Comparison of ENCODE assay signal across 38 cellular contexts in the genomic region with DNA sequence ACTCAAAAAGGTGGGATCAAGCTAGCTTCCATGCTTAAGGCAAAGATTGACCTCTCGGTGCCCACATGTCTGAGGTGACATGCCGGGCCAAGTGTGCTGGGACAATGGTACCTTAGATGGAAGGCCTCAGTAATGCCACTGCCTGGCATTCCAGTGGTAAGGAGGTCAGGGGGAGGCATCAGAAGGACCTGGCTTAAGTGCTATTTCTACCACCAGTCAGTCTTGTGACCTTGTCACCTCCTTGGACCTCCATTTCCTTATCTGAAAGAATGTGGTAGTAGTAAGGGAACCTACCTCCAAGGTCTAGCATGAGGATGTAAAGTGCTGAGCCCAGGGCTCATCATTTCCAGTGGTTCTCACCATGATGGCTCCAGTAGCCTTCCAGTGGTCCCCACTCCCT. TPM values are rescaled to one million over a fixed set of nuclear protein-coding genes. Genes with fewer than 3 reads are reported as not detected.
"Had no signal": no experiment of that assay in that cellular context is flagged by ENCODE, and none has a peak within 500 bp of the region (broad histone marks: within the 10 kb centered on the region; RNA-seq: fewer than 3 reads in every experiment).

No MANE protein-coding gene starts in this region.

- H3K27ac ChIP-seq: adrenal gland, body of pancreas, brain microvascular endothelial cell, breast epithelium, VCaP had no signal

- H3K36me3 Mint-ChIP-seq: activated CD4-positive, alpha-beta memory T cell treated with anti-CD3 and anti-CD28 coated beads for 36 hours; activated naive CD4-positive, alpha-beta T cell treated with anti-CD3 and anti-CD28 coated beads, Interleukin-2, amount 50 U/mL, for 72 hours; activated naive CD8-positive, alpha-beta T cell treated with anti-CD3 and anti-CD28 coated beads for 36 hours had no signal

- H3K27me3 Mint-ChIP-seq: activated B cell treated with CpG ODN at 0.5 μM for 24 hours; activated CD4-positive, alpha-beta memory T cell treated with anti-CD3 and anti-CD28 coated beads for 36 hours; activated CD8-positive, alpha-beta T cell treated with anti-CD3 and anti-CD28 coated beads for 36 hours; activated naive CD8-positive, alpha-beta T cell treated with anti-CD3 and anti-CD28 coated beads for 36 hours; activated T-helper 17 cell treated with anti-CD3 and anti-CD28 coated beads, Interleukin-2, amount 50 U/mL, for 72 hours had no signal

- H3K4me3 Mint-ChIP-seq: activated B cell treated with CpG ODN at 0.5 μM for 24 hours; activated CD4-positive, alpha-beta memory T cell treated with anti-CD3 and anti-CD28 coated beads for 36 hours; activated CD8-positive, alpha-beta T cell treated with anti-CD3 and anti-CD28 coated beads for 36 hours; activated naive CD4-positive, alpha-beta T cell treated with anti-CD3 and anti-CD28 coated beads for 36 hours; activated naive CD8-positive, alpha-beta T cell treated with anti-CD3 and anti-CD28 coated beads for 36 hours; activated T-cell treated with anti-CD3 and anti-CD28 coated beads, Interleukin-2, amount 50 U/mL, for 4 hours; activated T-cell treated with anti-CD3 and anti-CD28 coated beads, Interleukin-2, amount 50 U/mL, for 72 hours; activated T-helper 1 cell treated with anti-CD3 and anti-CD28 coated beads, Interleukin-12 subunit alpha, Interleukin-12 subunit beta, Interleukin-2, Interleukin-4 antibody, amounts not matched to agents 30 ng/mL and 10 ng/mL and 1 ng/mL, durations not matched to agents 14 hours and 24 hours and 36 hours; activated T-helper 17 cell treated with anti-CD3 and anti-CD28 coated beads, Interleukin-2, amount 50 U/mL, for 72 hours; T-helper 1 cell treated with Interleukin-12 subunit alpha and Interleukin-12 subunit beta and Interleukin-4 antibody, amounts not matched to agents 30 μg/mL and 1 μg/mL, for 36 hours; T-helper 2 cell treated with Interferon-gamma antibody and Interleukin-4, amounts not matched to agents 5 μg/mL and 100 μg/mL, for 36 hours had no signal

- ATAC-seq: activated CD8-positive, alpha-beta T cell treated with anti-CD3 and anti-CD28 coated beads for 36 hours; activated naive CD4-positive, alpha-beta T cell treated with anti-CD3 and anti-CD28 coated beads, Interleukin-2, amount 50 U/mL, for 72 hours; activated T-cell treated with anti-CD3 and anti-CD28 coated beads, Interleukin-2, amount 50 U/mL, for 4 hours; activated T-cell treated with anti-CD3 and anti-CD28 coated beads, Interleukin-2, amount 50 U/mL, for 72 hours; activated T-helper 17 cell treated with anti-CD3 and anti-CD28 coated beads, Interleukin-2, amount 50 U/mL, for 72 hours; body of pancreas had no signal

- H3K4me1 Mint-ChIP-seq: activated B cell treated with CpG ODN at 0.5 μM for 24 hours; activated naive CD8-positive, alpha-beta T cell treated with anti-CD3 and anti-CD28 coated beads for 36 hours; activated T-helper 17 cell treated with anti-CD3 and anti-CD28 coated beads, Interleukin-2, amount 50 U/mL, for 72 hours had no signal

- H3K9me3 ChIP-seq: adrenal gland, body of pancreas, breast epithelium had no signal

- H3K27me3 ChIP-seq: adrenal gland, body of pancreas, brain microvascular endothelial cell, breast epithelium had no signal

- H3K27ac Mint-ChIP-seq: activated B cell treated with CpG ODN at 0.5 μM for 24 hours; activated CD4-positive, alpha-beta memory T cell treated with anti-CD3 and anti-CD28 coated beads for 36 hours; activated CD8-positive, alpha-beta T cell treated with anti-CD3 and anti-CD28 coated beads for 36 hours; activated naive CD4-positive, alpha-beta T cell treated with anti-CD3 and anti-CD28 coated beads for 36 hours; activated naive CD4-positive, alpha-beta T cell treated with anti-CD3 and anti-CD28 coated beads, Interleukin-2, amount 50 U/mL, for 72 hours; activated naive CD8-positive, alpha-beta T cell treated with anti-CD3 and anti-CD28 coated beads for 36 hours; activated T-cell treated with anti-CD3 and anti-CD28 coated beads, Interleukin-2, amount 50 U/mL, for 72 hours; activated T-helper 1 cell treated with anti-CD3 and anti-CD28 coated beads, Interleukin-12 subunit alpha, Interleukin-12 subunit beta, Interleukin-2, Interleukin-4 antibody, amounts not matched to agents 30 ng/mL and 10 ng/mL and 1 ng/mL, durations not matched to agents 14 hours and 24 hours and 36 hours; activated T-helper 17 cell treated with anti-CD3 and anti-CD28 coated beads, Interleukin-2, amount 50 U/mL, for 72 hours; T-helper 1 cell treated with Interleukin-12 subunit alpha and Interleukin-12 subunit beta and Interleukin-4 antibody, amounts not matched to agents 30 μg/mL and 1 μg/mL, for 36 hours; T-helper 2 cell treated with Interferon-gamma antibody and Interleukin-4, amounts not matched to agents 5 μg/mL and 100 μg/mL, for 36 hours had no signal

- H3K9me3 Mint-ChIP-seq: activated B cell treated with CpG ODN at 0.5 μM for 24 hours; activated CD4-positive, alpha-beta memory T cell treated with anti-CD3 and anti-CD28 coated beads for 36 hours; activated CD8-positive, alpha-beta T cell treated with anti-CD3 and anti-CD28 coated beads for 36 hours; activated naive CD4-positive, alpha-beta T cell treated with anti-CD3 and anti-CD28 coated beads for 36 hours; activated naive CD4-positive, alpha-beta T cell treated with anti-CD3 and anti-CD28 coated beads, Interleukin-2, amount 50 U/mL, for 72 hours; activated naive CD8-positive, alpha-beta T cell treated with anti-CD3 and anti-CD28 coated beads for 36 hours; activated T-cell treated with anti-CD3 and anti-CD28 coated beads, Interleukin-2, amount 50 U/mL, for 4 hours; activated T-helper 1 cell treated with anti-CD3 and anti-CD28 coated beads, Interleukin-12 subunit alpha, Interleukin-12 subunit beta, Interleukin-2, Interleukin-4 antibody, amounts not matched to agents 30 ng/mL and 10 ng/mL and 1 ng/mL, durations not matched to agents 14 hours and 24 hours and 36 hours; activated T-helper 17 cell treated with anti-CD3 and anti-CD28 coated beads, Interleukin-2, amount 50 U/mL, for 72 hours; T-helper 1 cell treated with Interleukin-12 subunit alpha and Interleukin-12 subunit beta and Interleukin-4 antibody, amounts not matched to agents 30 μg/mL and 1 μg/mL, for 36 hours; T-helper 2 cell treated with Interferon-gamma antibody and Interleukin-4, amounts not matched to agents 5 μg/mL and 100 μg/mL, for 36 hours had no signal

- H3K4me1 ChIP-seq: adrenal gland, body of pancreas, breast epithelium had no signal

- H3K4me3 ChIP-seq: adrenal gland, body of pancreas, breast epithelium had no signal

- H3K36me3 ChIP-seq: adrenal gland, brain microvascular endothelial cell, breast epithelium had no signal

- DNase-seq: activated B cell treated with CpG ODN at 0.5 μM for 24 hours; activated CD4-positive, alpha-beta memory T cell treated with anti-CD3 and anti-CD28 coated beads for 36 hours; activated CD4-positive, alpha-beta T cell treated with anti-CD3 and anti-CD28 coated beads for 48 hours; activated CD4-positive, alpha-beta T cell treated with anti-CD3 and anti-CD28 coated beads, Interleukin-2, amount 50 U/mL, for 1 hour; activated CD4-positive, alpha-beta T cell treated with anti-CD3 and anti-CD28 coated beads, Interleukin-2, amount 50 U/mL, for 4 hours; activated CD4-positive, CD25-positive, alpha-beta regulatory T cell treated with anti-CD3 and anti-CD28 coated beads, Interleukin-2, amount 50 U/mL, for 72 hours; activated CD8-positive, alpha-beta T cell treated with anti-CD3 and anti-CD28 coated beads for 36 hours; activated effector memory CD4-positive, alpha-beta T cell treated with anti-CD3 and anti-CD28 coated beads, Interleukin-2, amount 50 U/mL, for 16 hours; activated gamma-delta T cell treated with Interleukin-2 at 50 U/mL for 16 hours; activated naive CD4-positive, alpha-beta T cell; activated naive CD4-positive, alpha-beta T cell treated with anti-CD3 and anti-CD28 coated beads for 36 hours; activated naive CD4-positive, alpha-beta T cell treated with anti-CD3 and anti-CD28 coated beads, Interleukin-2, amount 50 U/mL, for 16 hours; activated naive CD8-positive, alpha-beta T cell treated with anti-CD3 and anti-CD28 coated beads for 36 hours; activated T-cell treated with anti-CD3 and anti-CD28 coated beads for 4 hours; activated T-cell treated with anti-CD3 and anti-CD28 coated beads, Interleukin-2, amount 50 U/mL, for 1 hour; activated T-cell treated with anti-CD3 and anti-CD28 coated beads, Interleukin-2, amount 50 U/mL, for 4 hours; activated T-cell treated with anti-CD3 and anti-CD28 coated beads, Interleukin-2, amount 50 U/mL, for 72 hours; adrenal gland; amniotic stem cell; aorta; body of pancreas; brain microvascular endothelial cell; central memory CD4-positive, alpha-beta T cell; SW 1271; T-helper 1 cell; T-helper 2 cell; T-helper 9 cell had no signal

- FAIRE-seq: astrocyte, TTC549 had no signal

RNA-seq across cellular contexts. Expression of a gene that starts 8.9 kb away (rescaled TPM):
- total RNA-seq: activated B cell treated with CpG ODN at 0.5 μM for 24 hours; activated CD4-positive, alpha-beta memory T cell treated with anti-CD3 and anti-CD28 coated beads for 36 hours; activated CD8-positive, alpha-beta T cell treated with anti-CD3 and anti-CD28 coated beads for 36 hours; activated naive CD4-positive, alpha-beta T cell treated with anti-CD3 and anti-CD28 coated beads for 36 hours; activated naive CD4-positive, alpha-beta T cell treated with anti-CD3 and anti-CD28 coated beads, Interleukin-2, amount 50 U/mL, for 72 hours; activated naive CD8-positive, alpha-beta T cell treated with anti-CD3 and anti-CD28 coated beads for 36 hours; activated T-cell treated with anti-CD3 and anti-CD28 coated beads, Interleukin-2, amount 50 U/mL, for 4 hours; activated T-cell treated with anti-CD3 and anti-CD28 coated beads, Interleukin-2, amount 50 U/mL, for 72 hours; activated T-helper 17 cell treated with anti-CD3 and anti-CD28 coated beads, Interleukin-2, amount 50 U/mL, for 72 hours; adrenal gland; aorta; astrocyte; body of pancreas; breast epithelium; cardiac septum; cerebellum had no signal

RNA-seq across cellular contexts. Expression of a gene that starts 28.0 kb away (rescaled TPM):
- total RNA-seq: activated naive CD8-positive, alpha-beta T cell treated with anti-CD3 and anti-CD28 coated beads for 36 hours; body of pancreas had no signal
